In the genomic region with DNA sequence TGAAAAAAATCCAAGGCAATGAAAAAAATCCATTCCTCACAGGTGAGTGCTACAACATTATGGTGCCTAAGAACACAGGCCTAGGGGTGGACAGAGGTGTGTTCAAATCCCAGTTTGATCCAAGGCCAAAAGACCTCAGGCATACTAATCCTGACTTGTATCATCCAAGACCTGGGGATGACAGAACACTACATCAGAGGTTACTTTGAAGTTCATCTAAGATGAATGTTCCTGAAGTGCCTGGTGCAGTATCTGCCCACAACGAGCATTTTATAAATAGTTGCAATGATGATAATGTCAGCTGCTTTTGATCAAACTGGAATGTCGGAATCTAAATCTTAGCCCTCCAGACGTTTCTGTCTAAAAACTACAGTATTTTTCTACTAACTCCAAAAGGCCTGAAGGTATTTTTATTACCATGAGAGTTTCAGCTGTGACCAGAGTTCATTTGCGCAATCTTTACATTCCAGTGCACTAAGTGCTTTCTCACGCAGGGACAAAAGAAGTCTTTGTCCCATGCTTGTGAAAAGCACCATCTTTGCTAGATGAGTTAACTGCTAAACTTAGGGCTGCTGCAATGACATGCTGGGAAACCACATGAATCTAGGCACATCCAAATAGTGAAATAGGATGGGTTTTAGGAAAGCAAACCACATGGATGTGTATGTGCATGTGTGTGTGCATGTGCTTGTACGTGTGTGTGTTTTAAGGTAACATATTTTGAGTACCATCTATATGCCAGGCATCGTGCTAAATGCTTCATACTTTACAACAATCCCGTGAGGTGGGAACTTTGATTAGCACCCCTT, we compare ENCODE assay signal across 11 cellular contexts. TPM values are rescaled to one million over a fixed set of nuclear protein-coding genes. Genes with fewer than 3 reads are reported as not detected.
DNase-seq lines count a peak whose midpoint lies in the region; ATAC-seq and TF ChIP-seq lines count a peak whose summit lies in the region.
"Had no signal": no experiment of that assay in that cellular context is flagged by ENCODE, and none has a peak within 500 bp of the region (broad histone marks: within the 10 kb centered on the region; RNA-seq: fewer than 3 reads in every experiment).

No MANE protein-coding gene starts in this region.

- DNase-seq in AG04449 (ENCODE audit: low read depth, low spot score) (peak; percentile 98), MV-4-11 (lab: John Stamatoyannopoulos, UW) (peak; percentile 69), mucosa of descending colon (no peak), NCI-H524 (lab: John Stamatoyannopoulos, UW) (no peak), cortex of kidney (lab: John Stamatoyannopoulos, UW) (no peak), DMS53 (lab: John Stamatoyannopoulos, UW) (no peak)
- DNase-seq: adrenal gland; stimulated activated CD8-positive, alpha-beta memory T cell treated with anti-CD3 and anti-CD28 coated beads, Interleukin-4, amount 100 ng/mL, for 48 hours had no signal

- CTCF ChIA-PET in AG04449 (lab: Yijun Ruan, JAX) = no interaction called here

- intact Hi-C loops in mucosa of descending colon (cut with DNase I, micrococcal nuclease) = no loop called here

- H3K9me3 ChIP-seq in ectodermal cell (ENCODE audit: control insufficient read depth, low read length) (no peaks in the 10 kb centered on the region), mucosa of descending colon (no peaks in the 10 kb centered on the region)
- H3K9me3 ChIP-seq: adrenal gland had no signal

- H3K4me3 ChIP-seq in AG04449 (ENCODE audit: low read depth, low read length) (no peak overlapping the region), ectodermal cell (ENCODE audit: insufficient read depth, low read depth, low read length) (no peak overlapping the region), mucosa of descending colon (no peak overlapping the region)
- H3K4me3 ChIP-seq: adrenal gland had no signal

- WGBS in ectodermal cell, 2 experiments = 90 to 95% methylated on average over 8 of the region's 8 CpGs

- H3K27ac ChIP-seq in ectodermal cell (ENCODE audit: insufficient read depth, low read depth, low read length, poor library complexity, severe bottlenecking) = peak overlapping the region; percentile 30
- H3K27ac ChIP-seq: C4-2B had no signal

- ATAC-seq in mucosa of descending colon (peak; percentile 88), GM19324 (IDR thresholded peaks at IDR 0.05; ENCODE audit: low FRiP score, unreplicated experiment) (no peak)

- POLR2A ChIA-PET in AG04449 (lab: Yijun Ruan, JAX) = interaction anchor here (0.8 to 1.5 kb wide), 3 partner anchors 13 to 18 kb away, joined by 4 to 7 read pairs (median 4); a partner anchor contains a TSS

- TF ChIP-seq CTCF in AG04449 (IDR thresholded peaks at IDR 0.05; ENCODE audit: insufficient read depth, low read length, missing control alignments) = no peak
- no peak for TF ChIP-seq CTCF in mucosa of descending colon (IDR thresholded peaks at IDR 0.05)

- no peaks in the 10 kb centered on the region for H3K36me3 ChIP-seq in ectodermal cell (ENCODE audit: control insufficient read depth, insufficient read depth, low read length)
- H3K36me3 ChIP-seq in mucosa of descending colon (ENCODE audit: low read depth) = no peaks in the 10 kb centered on the region

- H3K27me3 ChIP-seq in ectodermal cell (ENCODE audit: control insufficient read depth, insufficient read depth, low read length, poor library complexity, severe bottlenecking) = no peaks in the 10 kb centered on the region
- H3K27me3 ChIP-seq: adrenal gland had no signal

- H3K4me1 ChIP-seq in ectodermal cell (ENCODE audit: control insufficient read depth, insufficient read depth, low read length) (peaks cover 8% of the 10 kb centered on the region), mucosa of descending colon (ENCODE audit: low read depth) (no peaks in the 10 kb centered on the region)

RNA-seq across cellular contexts. Expression of a gene that starts 18.1 kb away (rescaled TPM):
- polyA plus RNA-seq in ectodermal cell (2013, experiment 1 of 4) = 200 TPM
- 165 TPM for polyA plus RNA-seq in ectodermal cell (2013, experiment 2 of 4)
- polyA plus RNA-seq in ectodermal cell (2013, experiment 3 of 4) = 152 TPM
- 175 TPM for polyA plus RNA-seq in ectodermal cell (2013, experiment 4 of 4)
- total RNA-seq in mucosa of descending colon = 100 to 1,000 TPM; 376 to 796 (median 757) TPM

Comparison
In these comparisons a context has a peak if more than half of its experiments do, and no peak if none do; other contexts are left out.
1. DNase-seq: peak in AG04449 (single experiment) and MV-4-11 (single experiment); none in mucosa of descending colon (0 of 3), NCI-H524 (0 of 2), cortex of kidney (single experiment) and DMS53 (single experiment).